11 cellular contexts compared by ENCODE assay signal in genomic region chr20:44717986-44718385, GRCh38. TPM values are rescaled to one million over a fixed set of nuclear protein-coding genes. Genes with fewer than 3 reads are reported as not detected.
DNase-seq lines count a peak whose midpoint lies in the region; ATAC-seq and TF ChIP-seq lines count a peak whose summit lies in the region.
"Had no signal": no experiment of that assay in that cellular context is flagged by ENCODE, and none has a peak within 500 bp of the region (broad histone marks: within the 10 kb centered on the region; RNA-seq: fewer than 3 reads in every experiment).

No MANE protein-coding gene starts in this region.

- H3K4me3 ChIP-seq in GM23338 (no peak overlapping the region), OCI-LY3 (ENCODE audit: low read length) (no peak overlapping the region), sigmoid colon (no peak overlapping the region)

- intact Hi-C loops in sigmoid colon (cut with DNase I), result no loop called here

- H4K20me1 ChIP-seq in GM23338 (replicated peaks; ENCODE audit: insufficient read depth) (no peaks in the 10 kb centered on the region), OCI-LY3 (ENCODE audit: insufficient read depth, low read length) (no peaks in the 10 kb centered on the region)

- no peaks in the 10 kb centered on the region for H3K9me3 Mint-ChIP-seq in GM23338

- no peak overlapping the region for H3K4me2 ChIP-seq in GM23338
- no peak overlapping the region for H3K4me2 ChIP-seq in OCI-LY3 (ENCODE audit: low read length)

- no peaks in the 10 kb centered on the region for H3K36me3 Mint-ChIP-seq in GM23338 (ENCODE audit: low read depth)

- no peaks in the 10 kb centered on the region for H3F3A ChIP-seq in GM23338 (replicated peaks; ENCODE audit: low read depth)

- H3K4me3 Mint-ChIP-seq in GM23338, result no peak overlapping the region

- H3K27ac Mint-ChIP-seq in GM23338, result no peak overlapping the region

- no peaks in the 10 kb centered on the region for H3K36me3 ChIP-seq in GM23338 (ENCODE audit: insufficient read depth)
- H3K36me3 ChIP-seq in OCI-LY3 (replicated peaks; ENCODE audit: low read depth, low read length), result no peaks in the 10 kb centered on the region
- no peaks in the 10 kb centered on the region for H3K36me3 ChIP-seq in sigmoid colon

- no peak for TF ChIP-seq EP300 in sigmoid colon (IDR thresholded peaks at IDR 0.05)

- H3K27me3 ChIP-seq in GM23338 (ENCODE audit: insufficient read depth), result no peaks in the 10 kb centered on the region
- H3K27me3 ChIP-seq in OCI-LY3 (ENCODE audit: low read depth, low read length), result peaks cover 5% of the 10 kb centered on the region; the same call in 1 of the 2 replicates
- H3K27me3 ChIP-seq in sigmoid colon, result no peaks in the 10 kb centered on the region

- H3K79me2 ChIP-seq in GM23338 (replicated peaks; ENCODE audit: insufficient read depth), result no peaks in the 10 kb centered on the region
- no peaks in the 10 kb centered on the region for H3K79me2 ChIP-seq in OCI-LY3 (ENCODE audit: low read length)

- H2AFZ ChIP-seq in GM23338 (peak overlapping the region; percentile 93), OCI-LY3 (ENCODE audit: low read depth, low read length) (no peak overlapping the region)

- DNase-seq in GM23338 (ENCODE audit: low spot score), result peak; percentile 69
- DNase-seq in sigmoid colon, result peak; percentile 59
- DNase-seq in activated effector memory CD4-positive, alpha-beta T cell treated with Interleukin-2 at 50 U/mL for 16 hours, result no peak
- DNase-seq in NCI-H1105 (lab: John Stamatoyannopoulos, UW), result no peak
- DNase-seq: activated CD8-positive, alpha-beta memory T cell treated with anti-CD3 and anti-CD28 coated beads for 24 hours; GDM1; NCI-H2107 had no signal

- no peak for TF ChIP-seq POLR2A in sigmoid colon (IDR thresholded peaks at IDR 0.05)

- H3K27me3 Mint-ChIP-seq in GM23338 (ENCODE audit: insufficient read depth, low read depth, poor library complexity), result peaks cover 8% of the 10 kb centered on the region

- H3K9me3 ChIP-seq in OCI-LY3 (ENCODE audit: insufficient read depth, low read length) (no peaks in the 10 kb centered on the region), sigmoid colon (peaks cover 0 to 2% (median 0%) of the 10 kb centered on the region in 4 donors)

- H3K27ac ChIP-seq in GM23338 (ENCODE audit: low read depth) (no peak overlapping the region), OCI-LY3 (ENCODE audit: low read length) (no peak overlapping the region), sigmoid colon (peak overlapping the region in 1 of 4 donors; percentile 83)

- H3K9me2 ChIP-seq in GM23338 (ENCODE audit: insufficient read depth), result no peaks in the 10 kb centered on the region

- ATAC-seq in GM23338 (peak; percentile 93), esophagus mucosa (peak; percentile 28), HG02870 (IDR thresholded peaks at IDR 0.05; ENCODE audit: unreplicated experiment) (no peak), GM21390 (IDR thresholded peaks at IDR 0.05; ENCODE audit: unreplicated experiment) (no peak)

- no peak overlapping the region for H3K9ac ChIP-seq in OCI-LY3 (ENCODE audit: low read length)

- H3K4me1 Mint-ChIP-seq in GM23338, result peaks cover 4% of the 10 kb centered on the region; the same call in 2 of the 3 replicates

- H3K4me1 ChIP-seq in GM23338 (ENCODE audit: insufficient read depth) (no peaks in the 10 kb centered on the region), OCI-LY3 (ENCODE audit: low read length) (no peaks in the 10 kb centered on the region), sigmoid colon (peaks cover 0 to 41% (median 32%) of the 10 kb centered on the region in 4 donors)

- TF ChIP-seq CTCF in GM23338 (conservative IDR thresholded peaks at IDR 0.05; ENCODE audit: low read depth in 2 of 2) (peak; percentile 51 to 73), OCI-LY3 (IDR thresholded peaks at IDR 0.05; ENCODE audit: low read depth, low read length) (peak; percentile 26), sigmoid colon (IDR thresholded peaks at IDR 0.05) (no peak)

- WGBS in sigmoid colon, 2 donors, result 28 to 66% methylated on average over 10 of the region's 10 CpGs

TF ChIP-seq in GM23338, 12 proteins besides CTCF, POLR2A, EP300 and RAD21:
- no peak for TF ChIP-seq JUNB (IDR thresholded peaks at IDR 0.05; ENCODE audit: unreplicated experiment)
- no peak for TF ChIP-seq CREB1 (CRISPR knock-in tag; IDR thresholded peaks at IDR 0.05; ENCODE audit: low read depth)
- TF ChIP-seq, protein P1, sequence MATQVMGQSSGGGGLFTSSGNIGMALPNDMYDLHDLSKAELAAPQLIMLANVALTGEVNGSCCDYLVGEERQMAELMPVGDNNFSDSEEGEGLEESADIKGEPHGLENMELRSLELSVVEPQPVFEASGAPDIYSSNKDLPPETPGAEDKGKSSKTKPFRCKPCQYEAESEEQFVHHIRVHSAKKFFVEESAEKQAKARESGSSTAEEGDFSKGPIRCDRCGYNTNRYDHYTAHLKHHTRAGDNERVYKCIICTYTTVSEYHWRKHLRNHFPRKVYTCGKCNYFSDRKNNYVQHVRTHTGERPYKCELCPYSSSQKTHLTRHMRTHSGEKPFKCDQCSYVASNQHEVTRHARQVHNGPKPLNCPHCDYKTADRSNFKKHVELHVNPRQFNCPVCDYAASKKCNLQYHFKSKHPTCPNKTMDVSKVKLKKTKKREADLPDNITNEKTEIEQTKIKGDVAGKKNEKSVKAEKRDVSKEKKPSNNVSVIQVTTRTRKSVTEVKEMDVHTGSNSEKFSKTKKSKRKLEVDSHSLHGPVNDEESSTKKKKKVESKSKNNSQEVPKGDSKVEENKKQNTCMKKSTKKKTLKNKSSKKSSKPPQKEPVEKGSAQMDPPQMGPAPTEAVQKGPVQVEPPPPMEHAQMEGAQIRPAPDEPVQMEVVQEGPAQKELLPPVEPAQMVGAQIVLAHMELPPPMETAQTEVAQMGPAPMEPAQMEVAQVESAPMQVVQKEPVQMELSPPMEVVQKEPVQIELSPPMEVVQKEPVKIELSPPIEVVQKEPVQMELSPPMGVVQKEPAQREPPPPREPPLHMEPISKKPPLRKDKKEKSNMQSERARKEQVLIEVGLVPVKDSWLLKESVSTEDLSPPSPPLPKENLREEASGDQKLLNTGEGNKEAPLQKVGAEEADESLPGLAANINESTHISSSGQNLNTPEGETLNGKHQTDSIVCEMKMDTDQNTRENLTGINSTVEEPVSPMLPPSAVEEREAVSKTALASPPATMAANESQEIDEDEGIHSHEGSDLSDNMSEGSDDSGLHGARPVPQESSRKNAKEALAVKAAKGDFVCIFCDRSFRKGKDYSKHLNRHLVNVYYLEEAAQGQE (IDR thresholded peaks at IDR 0.05; ENCODE audit: unreplicated experiment), result no peak
- TF ChIP-seq ZNF114 (CRISPR knock-in tag; IDR thresholded peaks at IDR 0.05), result no peak
- no peak for TF ChIP-seq POLR2AphosphoS5 (IDR thresholded peaks at IDR 0.05; ENCODE audit: low read depth)

RNA-seq across cellular contexts. Expression of gene CCN5, which starts 2.8 kb away (rescaled TPM):
- total RNA-seq in GM23338 (2014; rRNA removed; shearing (Covaris generic)), result not detected in 2 replicates
- not detected in 2 replicates for polyA plus RNA-seq in GM23338 (2016; fragmentation: Nextera tagmentation; extraction: Ambion mirVana)
- total RNA-seq in esophagus mucosa, result 1.9 TPM
- 10 to 100 TPM in 3 of 4 donors, 1 to 10 TPM in 1; 5.0 to 48.7 (median 18.5) TPM for total RNA-seq in sigmoid colon
- 10 to 100 TPM in 1 of 3 donors, 1 to 10 TPM in 2; 1.0 to 21.0 (median 2.8) TPM for polyA plus RNA-seq in sigmoid colon

RNA-seq across cellular contexts. Expression of gene KCNK15, which starts 27.7 kb away (rescaled TPM):
- 0.19 and 0.63 TPM in 2 replicates for total RNA-seq in GM23338 (2014; rRNA removed; shearing (Covaris generic))
- 3.3 and 4.3 TPM in 2 replicates for polyA plus RNA-seq in GM23338 (2016; fragmentation: Nextera tagmentation; extraction: Ambion mirVana)
- total RNA-seq in esophagus mucosa, result 1.0 TPM
- 1 to 10 TPM in 2 of 4 donors, under 1 TPM in 2; 0.55 to 2.1 (median 1.0) TPM for total RNA-seq in sigmoid colon
- polyA plus RNA-seq in sigmoid colon, result under 1 TPM in 2 of 3 donors, not detected in 1; 0.28 to 0.60 TPM

Comparison
In these comparisons a context has a peak if more than half of its experiments do, and no peak if none do; other contexts are left out.
1. ATAC-seq: peak in GM23338 (single experiment) and esophagus mucosa (single experiment); none in HG02870 (single experiment) and GM21390 (single experiment).
2. DNase-seq: peak in GM23338 (single experiment) and sigmoid colon (single experiment); none in activated effector memory CD4-positive, alpha-beta T cell treated with Interleukin-2 at 50 U/mL for 16 hours (single experiment) and NCI-H1105 (single experiment).
3. CTCF ChIP-seq: peak in GM23338 (2 of 2) and OCI-LY3 (single experiment); none in sigmoid colon (0 of 4).